ENCODE assay signal across 1 cellular context in genomic region chr5:6166698-6167394, GRCh38.
TF ChIP-seq lines count a peak whose summit lies in the region.

No MANE protein-coding gene starts in this region.

TF ChIP-seq in GM23338, 12 proteins besides CTCF, POLR2A, EP300 and RAD21 (continued from another document):
- TF ChIP-seq REST (IDR thresholded peaks at IDR 0.05; ENCODE audit: unreplicated experiment) (no peak), POLR2AphosphoS5 (IDR thresholded peaks at IDR 0.05; ENCODE audit: low read depth) (no peak), STAT1 (IDR thresholded peaks at IDR 0.05; ENCODE audit: unreplicated experiment) (no peak), ZNF462 (CRISPR knock-in tag; IDR thresholded peaks at IDR 0.05) (no peak), EZH2 (IDR thresholded peaks at IDR 0.05; ENCODE audit: low read depth, unreplicated experiment) (no peak)
